Comparison of ENCODE assay signal across 14 cellular contexts in genomic region chr11:64713781-64714363, GRCh38. TPM values are rescaled to one million over a fixed set of nuclear protein-coding genes. Genes with fewer than 3 reads are reported as not detected.
A peak's percentile ranks its signal among the peaks of the same experiment; 100 is the strongest.
DNase-seq lines count a peak whose midpoint lies in the region; ATAC-seq, FAIRE-seq and TF ChIP-seq lines count a peak whose summit lies in the region.
"Had no signal": no experiment of that assay in that cellular context is flagged by ENCODE, and none has a peak within 500 bp of the region (broad histone marks: within the 10 kb centered on the region; RNA-seq: fewer than 3 reads in every experiment).

No MANE protein-coding gene starts in this region.

- in situ Hi-C loops in GM12878 (cut with MboI) = no loop called here

- no peaks in the 10 kb centered on the region for H3K9me3 ChIP-seq in GM12878 (replicated peaks; ENCODE audit: control insufficient read depth, insufficient read depth, low read length)

- no peak overlapping the region for H3K9ac ChIP-seq in GM12878 (ENCODE audit: control insufficient read depth, insufficient read depth, low read length)

- SMC1A ChIA-PET in GM12878 (lab: Charles Lee; ENCODE audit: uncharacterized antibody, unreplicated experiment) = no interaction called here

- intact Hi-C loops in GM12878 (cut with micrococcal nuclease; ENCODE audit: unreplicated experiment) = no loop called here

- H4K20me1 ChIP-seq in GM12878 (ENCODE audit: control insufficient read depth, insufficient read depth) = no peaks in the 10 kb centered on the region

- H3K9me3 Mint-ChIP-seq in stimulated activated naive CD8-positive, alpha-beta T cell treated with anti-CD3 and anti-CD28 coated beads, Interleukin-15, Interleukin-2, amounts not matched to agents 100 ng/mL and 50 ng/mL, for 24 hours = no peaks in the 10 kb centered on the region
- H3K9me3 Mint-ChIP-seq in stimulated activated naive CD8-positive, alpha-beta T cell treated with anti-CD3 and anti-CD28 coated beads, Interleukin-15, amount 100 ng/mL, for 72 hours = no peaks in the 10 kb centered on the region
- H3K9me3 Mint-ChIP-seq in naive B cell = peaks cover 0 to 3% (median 0%) of the 10 kb centered on the region in 7 donors

- CTCF ChIA-PET in GM12878 (lab: Yijun Ruan, JAX) = interaction anchor here (1.3 to 6.7 kb wide), 2 partner anchors 10 to 26 kb away, joined by 4 to 58 read pairs; no protein-coding TSS in a partner anchor

- peaks cover 6 to 10% of the 10 kb centered on the region in 2 experiments; a peak in 3 of 4 replicates for H3K27me3 ChIP-seq in GM12878 (replicated peaks in 1 of 2; ENCODE audit: control insufficient read depth in 2 of 2, insufficient read depth in 2 of 2, low read length in 1 of 2)

- peak overlapping the region; percentile 15 for H3K4me3 Mint-ChIP-seq in stimulated activated naive CD8-positive, alpha-beta T cell treated with anti-CD3 and anti-CD28 coated beads, Interleukin-15, Interleukin-2, amounts not matched to agents 100 ng/mL and 50 ng/mL, for 24 hours
- peak overlapping the region in 1 of 2 donors; percentile 61 for H3K4me3 Mint-ChIP-seq in stimulated activated naive CD8-positive, alpha-beta T cell treated with anti-CD3 and anti-CD28 coated beads, Interleukin-15, amount 100 ng/mL, for 72 hours
- peak overlapping the region; percentile 58 to 85 (median 72) for H3K4me3 Mint-ChIP-seq in naive B cell

- H3K4me3 ChIP-seq in GM12878 (no peak overlapping the region), urinary bladder (ENCODE audit: low read depth, low read length) (peak overlapping the region; percentile 6)

- no peak for TF ChIP-seq RAD21 in GM12878 (IDR thresholded peaks at IDR 0.05; ENCODE audit: insufficient read depth, low read depth, low read length)

- no peaks in the 10 kb centered on the region for H3K79me2 ChIP-seq in GM12878 (ENCODE audit: control insufficient read depth, insufficient read depth, low read length)

- POLR2A ChIA-PET in GM12878 (lab: Charles Lee) = interaction anchor here (0.6 kb wide), 2 partner anchors 47 to 395 kb away, joined by 4 read pairs; no protein-coding TSS in a partner anchor

- no peaks in the 10 kb centered on the region for H3K36me3 Mint-ChIP-seq in stimulated activated naive CD8-positive, alpha-beta T cell treated with anti-CD3 and anti-CD28 coated beads, Interleukin-15, Interleukin-2, amounts not matched to agents 100 ng/mL and 50 ng/mL, for 24 hours (ENCODE audit: low read depth)
- peaks cover 0 to 10% of the 10 kb centered on the region in 2 donors for H3K36me3 Mint-ChIP-seq in naive B cell

- peaks cover 67% of the 10 kb centered on the region for H3K27me3 Mint-ChIP-seq in stimulated activated naive CD8-positive, alpha-beta T cell treated with anti-CD3 and anti-CD28 coated beads, Interleukin-15, Interleukin-2, amounts not matched to agents 100 ng/mL and 50 ng/mL, for 24 hours
- peaks cover 85% of the 10 kb centered on the region for H3K27me3 Mint-ChIP-seq in stimulated activated naive CD8-positive, alpha-beta T cell treated with anti-CD3 and anti-CD28 coated beads, Interleukin-15, amount 100 ng/mL, for 72 hours
- peaks cover 55 to 85% (median 84%) of the 10 kb centered on the region in 3 donors for H3K27me3 Mint-ChIP-seq in naive B cell

- FAIRE-seq in GM12878 (lab: Jason Lieb, UNC) = no peak
- FAIRE-seq: bronchial epithelial cell had no signal

- no peak for TF ChIP-seq EP300 in GM12878 (IDR thresholded peaks at IDR 0.05; ENCODE audit: borderline replicate concordance in 1 of 2, control insufficient read depth in 1 of 2, low read depth in 2 of 2, low read length in 2 of 2)

- H3K4me1 ChIP-seq in GM12878 (ENCODE audit: control insufficient read depth, insufficient read depth, low read length) (peaks cover 7% of the 10 kb centered on the region), urinary bladder (ENCODE audit: insufficient read depth) (no peaks in the 10 kb centered on the region)

- H3K36me3 ChIP-seq in GM12878 (ENCODE audit: control insufficient read depth in 2 of 2, insufficient read depth in 2 of 2, low read length in 1 of 2) (no peaks in the 10 kb centered on the region; a peak in 1 of 4 replicates), urinary bladder (ENCODE audit: insufficient read depth) (no peaks in the 10 kb centered on the region)

- H3K27ac Mint-ChIP-seq in stimulated activated naive CD8-positive, alpha-beta T cell treated with anti-CD3 and anti-CD28 coated beads, Interleukin-15, Interleukin-2, amounts not matched to agents 100 ng/mL and 50 ng/mL, for 24 hours = no peak overlapping the region
- no peak overlapping the region for H3K27ac Mint-ChIP-seq in stimulated activated naive CD8-positive, alpha-beta T cell treated with anti-CD3 and anti-CD28 coated beads, Interleukin-15, amount 100 ng/mL, for 72 hours
- peak overlapping the region in 2 of 6 donors; percentile 31 to 85 for H3K27ac Mint-ChIP-seq in naive B cell

- 23% methylated on average over 33 of the region's 39 CpGs for WGBS in GM12878 (ENCODE audit: insufficient coverage, insufficient replicate concordance, low lambda C conversion rate, missing lambda C conversion rate)
- WGBS in urinary bladder = 5% methylated on average over 39 of the region's 39 CpGs

- no peak overlapping the region for H3K27ac ChIP-seq in GM12878 (ENCODE audit: control insufficient read depth, insufficient read depth)
- no peak overlapping the region for H3K27ac ChIP-seq in urinary bladder (ENCODE audit: low read depth)
- H3K27ac ChIP-seq: epithelial cell of prostate had no signal

- TF ChIP-seq POLR2A in GM12878 (IDR thresholded peaks at IDR 0.05; ENCODE audit: low read depth, low read length) = no peak

- H3K4me1 Mint-ChIP-seq in stimulated activated naive CD8-positive, alpha-beta T cell treated with anti-CD3 and anti-CD28 coated beads, Interleukin-15, Interleukin-2, amounts not matched to agents 100 ng/mL and 50 ng/mL, for 24 hours (ENCODE audit: low read depth) = peaks cover 20% of the 10 kb centered on the region
- H3K4me1 Mint-ChIP-seq in stimulated activated naive CD8-positive, alpha-beta T cell treated with anti-CD3 and anti-CD28 coated beads, Interleukin-15, amount 100 ng/mL, for 72 hours = peaks cover 32% of the 10 kb centered on the region
- H3K4me1 Mint-ChIP-seq in naive B cell = peaks cover 12 to 35% (median 18%) of the 10 kb centered on the region in 3 donors

- no peak overlapping the region for H2AFZ ChIP-seq in GM12878 (ENCODE audit: control insufficient read depth, low read depth, low read length)

- DNase-seq in stimulated activated naive CD8-positive, alpha-beta T cell treated with anti-CD3 and anti-CD28 coated beads, Interleukin-15, amount 100 ng/mL, for 72 hours = no peak
- DNase-seq in GM12878 (ENCODE audit: low read depth, low spot score) = no peak
- DNase-seq in naive B cell = no peak
- DNase-seq in middle frontal gyrus (ENCODE audit: extremely low spot score, low spot score) = no peak
- DNase-seq in NCI-H2196 treated with DMSO at 0.1 percent for 48 hours (lab: John Stamatoyannopoulos, UW; ENCODE audit: unreplicated experiment) = no peak
- DNase-seq in effector CD4-positive, alpha-beta T cell = no peak
- DNase-seq: activated CD4-positive, alpha-beta T cell treated with anti-CD3 and anti-CD28 coated beads for 1 hour; hippocampal formation; stimulated activated CD4-positive, alpha-beta T cell treated with anti-CD3 and anti-CD28 coated beads, Interleukin-4, amount 100 ng/mL, for 24 hours had no signal

- RAD21 ChIA-PET in GM12878 (lab: Charles Lee; ENCODE audit: unreplicated experiment) = interaction anchor here (2.6 kb wide), 1 partner anchor 25 kb away, joined by 12 read pairs; no protein-coding TSS in a partner anchor

- no TSS peak for BruUV-seq in GM12878 (replicated peaks; lab: Mats Ljungman, UMichigan)

- no peak for ATAC-seq in stimulated activated naive CD8-positive, alpha-beta T cell treated with anti-CD3 and anti-CD28 coated beads, Interleukin-15, amount 100 ng/mL, for 72 hours
- ATAC-seq in GM12878 = no peak
- peak; percentile 20 to 25 for ATAC-seq in naive B cell (ENCODE audit: low read depth in 2 of 2)

- no peak overlapping the region for H3K4me2 ChIP-seq in GM12878 (ENCODE audit: control insufficient read depth, insufficient read depth)

- no peak for TF ChIP-seq CTCF in GM12878 (IDR thresholded peaks at IDR 0.05 in 2 of 3, conservative IDR thresholded peaks at IDR 0.05 in 1 of 3; ENCODE audit: control insufficient read depth in 2 of 3, extremely low read depth in 1 of 3, insufficient read depth in 1 of 3, low read depth in 3 of 3, low read length in 3 of 3)

RNA-seq across cellular contexts. Expression of gene NRXN2, which starts 9.1 kb away (rescaled TPM):
- 1.8 and 2.7 TPM in 2 replicates for total RNA-seq in GM12878 (2013; cell fraction: nucleolus; rRNA removed)
- total RNA-seq in GM12878 (2014; rRNA removed) = 0.06 TPM in 1 of 2 replicates, not detected in the other
- total RNA-seq in GM12878 (2014; rRNA removed; fragmentation: Illumina TruSeq; extraction: Trizol) = 0.18 and 0.22 TPM in 2 replicates
- 0.29 and 0.74 TPM in 2 replicates for total RNA-seq in GM12878 (2021)
- not detected for polyA plus RNA-seq in GM12878 (2011; ENCODE audit: low read depth)
- polyA plus RNA-seq in GM12878 (2011; rRNA removed) = 1.1 and 1.4 TPM in 2 replicates
- 2.2 and 2.7 TPM in 2 replicates for polyA plus RNA-seq in GM12878 (2011; cell fraction: cytosol; rRNA removed)
- polyA plus RNA-seq in GM12878 (2011; cell fraction: nucleus; rRNA removed) = 8.3 and 17.7 TPM in 2 replicates
- polyA plus RNA-seq in GM12878 (2012) = 0.11 and 0.32 TPM in 2 replicates
- polyA plus RNA-seq in GM12878 (2014; fragmentation: Illumina TruSeq; extraction: Trizol) = 0.09 TPM in 1 of 2 replicates, not detected in the other
- polyA plus RNA-seq in GM12878 (2014; fragmentation: Nextera tagmentation; extraction: Ambion mirVana) = under 1 TPM; 0.03 to 0.07 TPM
- polyA plus RNA-seq in GM12878 (2014; rRNA removed) = 0.08 and 0.28 TPM in 2 replicates
- under 1 TPM; 0.24 to 0.52 TPM for polyA plus RNA-seq in GM12878 (2016; fragmentation: Nextera tagmentation; extraction: Ambion mirVana)
- 11.6 and 16.6 TPM in 2 replicates for polyA minus RNA-seq in GM12878 (2011; rRNA and poly(A)+ RNA removed)
- polyA minus RNA-seq in GM12878 (2011; cell fraction: cytosol; rRNA and poly(A)+ RNA removed) = 9.4 and 11.8 TPM in 2 replicates
- 5.4 and 16.4 TPM in 2 replicates for polyA minus RNA-seq in GM12878 (2011; cell fraction: nucleus; rRNA and poly(A)+ RNA removed)
- polyA plus RNA-seq in naive B cell (ENCODE audit: low read depth in 6 of 6) = not detected
- 11.5 TPM for total RNA-seq in urinary bladder
- 30.5 TPM for polyA plus RNA-seq in urinary bladder
- total RNA-seq: bronchial epithelial cell had no signal
- polyA plus RNA-seq: CD14-positive monocyte had no signal

RNA-seq across cellular contexts. Expression of gene RASGRP2, which starts 30.1 kb away (rescaled TPM):
- total RNA-seq in GM12878 (2013; cell fraction: nucleolus; rRNA removed) = 17.4 and 18.5 TPM in 2 replicates
- 5.5 and 6.8 TPM in 2 replicates for total RNA-seq in GM12878 (2014; rRNA removed)
- 1.7 and 3.0 TPM in 2 replicates for total RNA-seq in GM12878 (2014; rRNA removed; fragmentation: Illumina TruSeq; extraction: Trizol)
- total RNA-seq in GM12878 (2021) = 8.3 and 9.0 TPM in 2 replicates
- polyA plus RNA-seq in GM12878 (2011; ENCODE audit: low read depth) = 4.3 TPM
- 3.0 and 6.2 TPM in 2 replicates for polyA plus RNA-seq in GM12878 (2011; rRNA removed)
- 6.3 and 8.3 TPM in 2 replicates for polyA plus RNA-seq in GM12878 (2011; cell fraction: cytosol; rRNA removed)
- 39.4 and 45.3 TPM in 2 replicates for polyA plus RNA-seq in GM12878 (2011; cell fraction: nucleus; rRNA removed)
- polyA plus RNA-seq in GM12878 (2012) = 7.1 and 14.4 TPM in 2 replicates
- 2.6 and 2.7 TPM in 2 replicates for polyA plus RNA-seq in GM12878 (2014; fragmentation: Illumina TruSeq; extraction: Trizol)
- polyA plus RNA-seq in GM12878 (2014; fragmentation: Nextera tagmentation; extraction: Ambion mirVana) = under 1 TPM; 0.26 to 0.66 TPM
- polyA plus RNA-seq in GM12878 (2014; rRNA removed) = 7.0 and 11.2 TPM in 2 replicates
- 1 to 10 TPM; 4.5 to 6.4 TPM for polyA plus RNA-seq in GM12878 (2016; fragmentation: Nextera tagmentation; extraction: Ambion mirVana)
- 2.6 and 3.7 TPM in 2 replicates for polyA minus RNA-seq in GM12878 (2011; rRNA and poly(A)+ RNA removed)
- polyA minus RNA-seq in GM12878 (2011; cell fraction: cytosol; rRNA and poly(A)+ RNA removed) = 2.1 and 3.2 TPM in 2 replicates
- polyA minus RNA-seq in GM12878 (2011; cell fraction: nucleus; rRNA and poly(A)+ RNA removed) = 5.0 and 6.9 TPM in 2 replicates
- polyA plus RNA-seq in naive B cell (ENCODE audit: low read depth in 6 of 6) = 100 to 1,000 TPM; 274 to 429 (median 285) TPM
- 7.6 TPM for total RNA-seq in urinary bladder
- polyA plus RNA-seq in urinary bladder = 46.1 TPM
- total RNA-seq: bronchial epithelial cell had no signal

RNA-seq across cellular contexts. Expression of gene PYGM, which starts 45.9 kb away (rescaled TPM):
- 2.2 and 3.1 TPM in 2 replicates for total RNA-seq in GM12878 (2013; cell fraction: nucleolus; rRNA removed)
- total RNA-seq in GM12878 (2014; rRNA removed) = 0.27 and 0.34 TPM in 2 replicates
- 0.23 and 0.27 TPM in 2 replicates for total RNA-seq in GM12878 (2014; rRNA removed; fragmentation: Illumina TruSeq; extraction: Trizol)
- total RNA-seq in GM12878 (2021) = 0.28 and 0.35 TPM in 2 replicates
- polyA plus RNA-seq in GM12878 (2011; ENCODE audit: low read depth) = 0.42 TPM
- polyA plus RNA-seq in GM12878 (2011; rRNA removed) = 0.32 and 0.33 TPM in 2 replicates
- 0.19 and 0.20 TPM in 2 replicates for polyA plus RNA-seq in GM12878 (2011; cell fraction: cytosol; rRNA removed)
- 1.1 and 1.4 TPM in 2 replicates for polyA plus RNA-seq in GM12878 (2011; cell fraction: nucleus; rRNA removed)
- 0.80 and 0.88 TPM in 2 replicates for polyA plus RNA-seq in GM12878 (2012)
- polyA plus RNA-seq in GM12878 (2014; fragmentation: Illumina TruSeq; extraction: Trizol) = 0.19 TPM in 1 of 2 replicates, not detected in the other
- polyA plus RNA-seq in GM12878 (2014; fragmentation: Nextera tagmentation; extraction: Ambion mirVana) = under 1 TPM; 0.04 to 0.08 TPM
- 0.61 and 3.7 TPM in 2 replicates for polyA plus RNA-seq in GM12878 (2014; rRNA removed)
- polyA plus RNA-seq in GM12878 (2016; fragmentation: Nextera tagmentation; extraction: Ambion mirVana) = under 1 TPM in 1 of 2 experiments, not detected in 1; 0.04 TPM
- polyA minus RNA-seq in GM12878 (2011; rRNA and poly(A)+ RNA removed) = 0.72 and 0.95 TPM in 2 replicates
- not detected in 2 replicates for polyA minus RNA-seq in GM12878 (2011; cell fraction: cytosol; rRNA and poly(A)+ RNA removed)
- 0.48 and 2.0 TPM in 2 replicates for polyA minus RNA-seq in GM12878 (2011; cell fraction: nucleus; rRNA and poly(A)+ RNA removed)
- polyA plus RNA-seq in naive B cell (ENCODE audit: low read depth in 6 of 6) = 1 to 10 TPM in 5 of 6 donors, not detected in 1; 2.1 to 4.9 (median 2.2) TPM
- total RNA-seq in urinary bladder = 15.1 TPM
- 33.6 TPM for polyA plus RNA-seq in urinary bladder

Comparison
In these comparisons a context has a peak if more than half of its experiments do, and no peak if none do; other contexts are left out.
1. ATAC-seq: peak in naive B cell (2 of 2); none in stimulated activated naive CD8-positive, alpha-beta T cell treated with anti-CD3 and anti-CD28 coated beads, Interleukin-15, amount 100 ng/mL, for 72 hours (single experiment) and GM12878 (single experiment).